8 cellular contexts compared by ENCODE assay signal in the genomic region with DNA sequence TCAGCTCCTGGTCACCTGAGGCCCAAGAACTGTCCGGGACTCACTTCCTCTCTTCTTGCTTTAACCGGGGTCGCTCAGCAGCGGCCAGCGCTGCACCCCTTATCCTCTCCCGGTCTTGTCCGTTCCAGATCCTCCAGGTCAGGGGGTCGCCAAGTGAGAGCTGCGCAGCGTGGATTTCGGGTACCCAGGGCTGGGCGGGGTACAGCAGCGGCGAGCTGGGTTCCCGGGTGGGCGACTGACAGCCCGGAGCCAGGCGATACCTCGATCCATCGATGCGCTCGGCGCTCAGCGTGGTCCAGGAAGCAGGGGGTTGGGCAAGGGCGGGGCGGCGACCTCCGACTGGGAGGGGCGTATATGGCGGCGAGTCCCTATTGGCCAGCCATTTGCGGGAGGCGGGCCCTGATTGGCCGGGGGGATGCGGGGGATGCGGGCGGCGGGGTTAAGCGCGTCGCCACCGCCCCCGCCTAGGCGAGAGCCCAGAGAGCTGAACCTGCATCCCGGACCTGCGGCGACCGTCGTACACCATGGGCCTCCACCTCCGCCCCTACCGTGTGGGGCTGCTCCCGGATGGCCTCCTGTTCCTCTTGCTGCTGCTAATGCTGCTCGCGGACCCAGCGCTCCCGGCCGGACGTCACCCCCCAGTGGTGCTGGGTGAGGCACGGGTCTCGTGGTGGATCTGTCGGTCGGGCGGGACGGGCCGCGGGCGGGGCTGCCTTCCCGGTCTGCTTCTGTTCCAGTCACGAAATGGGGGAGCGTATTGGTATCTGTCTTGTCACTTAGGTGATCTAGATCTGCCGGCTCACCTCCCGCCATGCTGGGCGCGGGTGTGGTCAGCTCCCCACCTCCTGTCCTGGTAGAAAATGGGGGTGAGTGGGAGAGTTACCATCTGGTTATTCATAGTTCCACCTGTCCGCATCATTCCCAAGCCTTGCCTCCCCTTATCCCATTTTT. TPM values are rescaled to one million over a fixed set of nuclear protein-coding genes. Genes with fewer than 3 reads are reported as not detected.
A peak's percentile ranks its signal among the peaks of the same experiment; 100 is the strongest.
DNase-seq lines count a peak whose midpoint lies in the region; TF ChIP-seq lines count a peak whose summit lies in the region.

A gene with protein sequence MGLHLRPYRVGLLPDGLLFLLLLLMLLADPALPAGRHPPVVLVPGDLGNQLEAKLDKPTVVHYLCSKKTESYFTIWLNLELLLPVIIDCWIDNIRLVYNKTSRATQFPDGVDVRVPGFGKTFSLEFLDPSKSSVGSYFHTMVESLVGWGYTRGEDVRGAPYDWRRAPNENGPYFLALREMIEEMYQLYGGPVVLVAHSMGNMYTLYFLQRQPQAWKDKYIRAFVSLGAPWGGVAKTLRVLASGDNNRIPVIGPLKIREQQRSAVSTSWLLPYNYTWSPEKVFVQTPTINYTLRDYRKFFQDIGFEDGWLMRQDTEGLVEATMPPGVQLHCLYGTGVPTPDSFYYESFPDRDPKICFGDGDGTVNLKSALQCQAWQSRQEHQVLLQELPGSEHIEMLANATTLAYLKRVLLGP (plus strand): TSS at position 471 of the 951 bp plus-strand sequence. CDS start 54 bp downstream, at position 525.

- 1% methylated on average over 30 of the region's 75 CpGs for WGBS in SK-N-SH (ENCODE audit: low lambda C conversion rate)

- peak within 1 kb of the TSS; percentile 88 to 92 for H3K4me3 ChIP-seq in SK-N-SH (ENCODE audit: low read depth in 2 of 2, low read length in 1 of 2)
- peak within 1 kb of the TSS; percentile 100 for H3K4me3 ChIP-seq in osteoblast (ENCODE audit: insufficient read depth, low read length)

- no peaks in the 10 kb centered on the region for H3K36me3 Mint-ChIP-seq in activated naive CD4-positive, alpha-beta T cell treated with anti-CD3 and anti-CD28 coated beads, Interleukin-2, amount 50 U/mL, for 24 hours

- H3K27ac ChIP-seq in SK-N-SH (ENCODE audit: low read depth in 2 of 2, low read length in 1 of 2), result peak within 1 kb of the TSS in 1 of 2 experiments; percentile 24; a peak in 1 of 4 replicates
- peak within 1 kb of the TSS; percentile 66 for H3K27ac ChIP-seq in osteoblast (ENCODE audit: low read depth, low read length)
- peak within 1 kb of the TSS; percentile 52 for H3K27ac ChIP-seq in temporal lobe (ENCODE audit: low read depth, low read length)

- DNase-seq in GF-D8 (lab: John Stamatoyannopoulos, UW) (peak; percentile 65), GOT3 (lab: John Stamatoyannopoulos, UW) (peak; percentile 69), LHCN-M2 (ENCODE audit: low read depth) (peak; percentile 89), SK-N-SH (peak; percentile 100), glomerular visceral epithelial cell (ENCODE audit: extremely low spot score) (peak; percentile 91), osteoblast (ENCODE audit: insufficient read length, low spot score, missing footprints) (peak; percentile 99)

- H3K4me3 Mint-ChIP-seq in activated naive CD4-positive, alpha-beta T cell treated with anti-CD3 and anti-CD28 coated beads, Interleukin-2, amount 50 U/mL, for 24 hours, result peak within 1 kb of the TSS; percentile 99

- peak within 1 kb of the TSS; percentile 66 for H3K9ac ChIP-seq in SK-N-SH

- H4K20me1 ChIP-seq in SK-N-SH (ENCODE audit: insufficient read depth) (no peaks in the 10 kb centered on the region), osteoblast (ENCODE audit: insufficient read depth, low read length) (no peaks in the 10 kb centered on the region)

- H3K4me2 ChIP-seq in SK-N-SH (peak within 1 kb of the TSS; percentile 92), osteoblast (ENCODE audit: insufficient read depth, low read length) (peak within 1 kb of the TSS; percentile 99)

- peaks cover 28% of the 10 kb centered on the region for H3K4me1 Mint-ChIP-seq in activated naive CD4-positive, alpha-beta T cell treated with anti-CD3 and anti-CD28 coated beads, Interleukin-2, amount 50 U/mL, for 24 hours

- H3K79me2 ChIP-seq in SK-N-SH (ENCODE audit: insufficient read depth) (peaks cover 13% of the 10 kb centered on the region), osteoblast (ENCODE audit: insufficient read depth, low read length) (peaks cover 45% of the 10 kb centered on the region)

- H3K9me3 ChIP-seq in SK-N-SH (no peaks in the 10 kb centered on the region), osteoblast (ENCODE audit: low read depth, low read length) (no peaks in the 10 kb centered on the region)

- no peaks in the 10 kb centered on the region for H3F3A ChIP-seq in SK-N-SH (replicated peaks; ENCODE audit: insufficient read depth)

- CTCF ChIA-PET in SK-N-SH (lab: Yijun Ruan, JAX), result interaction anchor here (0.8 to 3.4 kb wide), 5 partner anchors 15 to 599 kb away, joined by 3 to 22 read pairs (median 3); partner anchors contain the start of gene SLC7A6

- H3K9me3 Mint-ChIP-seq in activated naive CD4-positive, alpha-beta T cell treated with anti-CD3 and anti-CD28 coated beads, Interleukin-2, amount 50 U/mL, for 24 hours, result no peaks in the 10 kb centered on the region

- H3K4me1 ChIP-seq in SK-N-SH (ENCODE audit: control insufficient read depth in 1 of 2, insufficient read depth in 2 of 2, low read depth in 1 of 2, low read length in 1 of 2) (peaks cover 7 to 15% of the 10 kb centered on the region in 2 experiments; a peak in 2 of 4 replicates), osteoblast (ENCODE audit: insufficient read depth, low read length) (peaks cover 23% of the 10 kb centered on the region)

- no peaks in the 10 kb centered on the region for H3K27me3 Mint-ChIP-seq in activated naive CD4-positive, alpha-beta T cell treated with anti-CD3 and anti-CD28 coated beads, Interleukin-2, amount 50 U/mL, for 24 hours

- no peaks in the 10 kb centered on the region for H3K9me2 ChIP-seq in SK-N-SH

- peak within 1 kb of the TSS; percentile 71 for H2AFZ ChIP-seq in SK-N-SH (ENCODE audit: low read depth)
- H2AFZ ChIP-seq in osteoblast (ENCODE audit: low read length), result peak within 1 kb of the TSS; percentile 93

- TF ChIP-seq CTCF in SK-N-SH (IDR thresholded peaks at IDR 0.05) (no peak), osteoblast (IDR thresholded peaks at IDR 0.05; ENCODE audit: extremely low read depth, low read depth, low read length) (no peak)

- no peaks in the 10 kb centered on the region for H3K27me3 ChIP-seq in SK-N-SH (ENCODE audit: insufficient read depth)
- no peaks in the 10 kb centered on the region for H3K27me3 ChIP-seq in osteoblast (ENCODE audit: insufficient read depth, low read length)

- H3K36me3 ChIP-seq in SK-N-SH (replicated peaks in 1 of 2; ENCODE audit: control insufficient read depth in 1 of 2, insufficient read depth in 2 of 2, low read length in 1 of 2) (no peaks in the 10 kb centered on the region), osteoblast (ENCODE audit: insufficient read depth, low read length) (no peaks in the 10 kb centered on the region)

- no peak for TF ChIP-seq EP300 in SK-N-SH (IDR thresholded peaks at IDR 0.05; ENCODE audit: borderline replicate concordance in 1 of 2, low read depth in 1 of 2, low read length in 1 of 2)

- TF ChIP-seq RAD21 in SK-N-SH (IDR thresholded peaks at IDR 0.05; ENCODE audit: low read length), result no peak

- POLR2A ChIA-PET in SK-N-SH (lab: Yijun Ruan, JAX), result interaction anchor here (0.8 kb wide), 2 partner anchors 14 to 19 kb away, joined by 3 read pairs; partner anchors contain the start of gene SLC7A6

- H3K27ac Mint-ChIP-seq in activated naive CD4-positive, alpha-beta T cell treated with anti-CD3 and anti-CD28 coated beads, Interleukin-2, amount 50 U/mL, for 24 hours, result peak within 1 kb of the TSS; percentile 79

TF ChIP-seq in SK-N-SH, 30 proteins besides CTCF, POLR2A, EP300 and RAD21:
- TF ChIP-seq FOSL2 (IDR thresholded peaks at IDR 0.05; ENCODE audit: borderline replicate concordance, low read depth), result no peak
- TF ChIP-seq CHD2 (IDR thresholded peaks at IDR 0.05; ENCODE audit: low read length, partially characterized antibody), result peak; percentile 82
- peak; percentile 85 for TF ChIP-seq ELF1 (IDR thresholded peaks at IDR 0.05)
- no peak for TF ChIP-seq NFIC (IDR thresholded peaks at IDR 0.05; ENCODE audit: borderline replicate concordance)
- no peak for TF ChIP-seq TCF12 (IDR thresholded peaks at IDR 0.05)
- peak; percentile 33; the same call in 1 of the 2 replicates for TF ChIP-seq IRF3 (IDR thresholded peaks at IDR 0.05; ENCODE audit: low read depth, low read length)
- TF ChIP-seq TAF1 (IDR thresholded peaks at IDR 0.05; ENCODE audit: borderline replicate concordance, low read depth, low read length), result peak; percentile 13; the same call in 1 of the 2 replicates
- TF ChIP-seq YY1 (IDR thresholded peaks at IDR 0.05; ENCODE audit: low read depth), result no peak
- TF ChIP-seq RFX5 (IDR thresholded peaks at IDR 0.05; ENCODE audit: low read length), result peak; percentile 56; the same call in 1 of the 2 replicates
- TF ChIP-seq, protein P1, sequence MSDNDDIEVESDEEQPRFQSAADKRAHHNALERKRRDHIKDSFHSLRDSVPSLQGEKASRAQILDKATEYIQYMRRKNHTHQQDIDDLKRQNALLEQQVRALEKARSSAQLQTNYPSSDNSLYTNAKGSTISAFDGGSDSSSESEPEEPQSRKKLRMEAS (IDR thresholded peaks at IDR 0.05; ENCODE audit: low read depth), result peak; percentile 69
- peak; percentile 78; the same call in 1 of the 2 replicates for TF ChIP-seq SIN3A (IDR thresholded peaks at IDR 0.05; ENCODE audit: borderline replicate concordance, low read depth, low read length)
- TF ChIP-seq POLR2AphosphoS5 (IDR thresholded peaks at IDR 0.05; ENCODE audit: low read depth, low read length), result peak; percentile 41; the same call in 1 of the 2 replicates
TF ChIP-seq in SK-N-SH: peak in this region for 8.

RNA-seq across cellular contexts. Expression of the gene that starts here (rescaled TPM):
- total RNA-seq in LHCN-M2 (2014; rRNA removed) (24.0 and 31.1 TPM in 2 replicates), osteoblast (30.8 and 30.9 TPM in 2 replicates), temporal lobe (16.0 TPM)
- polyA plus RNA-seq in LHCN-M2 (2012), result 27.8 TPM
- 22.0 and 23.9 TPM in 2 replicates for polyA plus RNA-seq in SK-N-SH (2012; rRNA removed)
- polyA plus RNA-seq in SK-N-SH (2012; cell fraction: cytosol; rRNA removed), result 9.9 and 15.9 TPM in 2 replicates
- polyA plus RNA-seq in SK-N-SH (2012; cell fraction: nucleus; rRNA removed), result 26.9 and 27.4 TPM in 2 replicates
